In the genomic region with DNA sequence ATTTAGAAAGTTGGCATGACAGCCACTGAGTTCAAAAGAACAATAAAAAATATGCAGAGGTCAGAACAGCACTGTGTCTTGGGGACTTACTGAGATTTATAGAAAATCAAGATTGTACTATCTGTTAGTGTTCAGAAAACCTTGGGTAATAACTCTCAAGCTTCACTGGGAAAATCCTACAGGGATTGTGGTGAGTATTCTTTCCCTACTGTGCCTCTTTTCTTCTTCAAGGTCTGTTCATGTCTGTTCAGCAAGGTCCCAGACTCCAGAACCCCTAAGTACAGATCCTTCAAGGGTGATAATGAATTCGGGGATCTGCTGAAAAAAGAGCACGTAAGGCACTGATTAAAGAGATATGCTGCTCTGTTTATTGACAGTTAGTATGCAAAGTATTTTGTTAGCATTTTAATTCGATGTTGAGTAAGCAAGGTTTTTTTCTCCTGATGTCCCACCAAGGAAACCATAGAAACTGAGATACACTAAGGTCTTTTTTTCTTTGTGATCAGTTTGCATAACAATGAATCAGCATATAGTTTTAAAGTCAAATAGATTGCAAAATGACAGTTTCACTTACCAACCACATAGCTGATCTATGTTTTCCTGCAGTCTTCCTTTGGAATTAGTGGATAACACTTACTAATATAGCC, we compare ENCODE assay signal across 12 cellular contexts.
A peak's percentile ranks its signal among the peaks of the same experiment; 100 is the strongest.
DNase-seq lines count a peak whose midpoint lies in the region; ATAC-seq and TF ChIP-seq lines count a peak whose summit lies in the region.
"Had no signal": no experiment of that assay in that cellular context is flagged by ENCODE, and none has a peak within 500 bp of the region (broad histone marks: within the 10 kb centered on the region; RNA-seq: fewer than 3 reads in every experiment).

No MANE protein-coding gene starts in this region.

- H3K4me2 ChIP-seq in OCI-LY7 (ENCODE audit: low read length), result no peak overlapping the region

- H4K20me1 ChIP-seq in OCI-LY7 (ENCODE audit: insufficient read depth, low read length), result no peaks in the 10 kb centered on the region

- no peaks in the 10 kb centered on the region for H3K79me2 ChIP-seq in OCI-LY7 (ENCODE audit: insufficient read depth, low read depth, low read length)

- POLR2A ChIA-PET in Panc1 (lab: Charles Lee) (no interaction called here), OCI-LY7 (lab: Charles Lee) (no interaction called here)

- H3K27ac ChIP-seq in Panc1 (ENCODE audit: low read length) (peak overlapping the region; percentile 77), epithelial cell of prostate (peak overlapping the region; percentile 92), OCI-LY7 (ENCODE audit: low read depth, low read length, poor library complexity, severe bottlenecking) (no peak overlapping the region)

- TF ChIP-seq CTCF in Panc1 (IDR thresholded peaks at IDR 0.05), result no peak
- TF ChIP-seq CTCF in OCI-LY7 (conservative IDR thresholded peaks at IDR 0.05; ENCODE audit: low read length), result no peak

- CTCF ChIA-PET in Panc1 (lab: Charles Lee), result no interaction called here
- CTCF ChIA-PET in OCI-LY7 (lab: Charles Lee; ENCODE audit: unreplicated experiment), result no interaction called here

- H3K4me3 ChIP-seq in Panc1 (ENCODE audit: low read depth in 2 of 2, low read length in 2 of 2) (no peak overlapping the region), OCI-LY7 (ENCODE audit: low read depth, low read length, poor library complexity, severe bottlenecking) (no peak overlapping the region)

- in situ Hi-C loops in Panc1 (cut with HindIII; ENCODE audit: low pct_unique_long_range_greater_than_20kb, low sequenced_read_pairs), result no loop called here

- H3K36me3 ChIP-seq in Panc1 (ENCODE audit: control insufficient read depth, insufficient read depth, low read length), result no peaks in the 10 kb centered on the region
- H3K36me3 ChIP-seq in OCI-LY7 (ENCODE audit: insufficient read depth, low read length), result no peaks in the 10 kb centered on the region

- intact Hi-C loops in Panc1 (cut with micrococcal nuclease; ENCODE audit: unreplicated experiment), result no loop called here
- intact Hi-C loops in posterior cingulate gyrus (cut with DNase I), result no loop called here
- intact Hi-C loops in OCI-LY7 (cut with micrococcal nuclease; ENCODE audit: unreplicated experiment), result no loop called here

- no peaks in the 10 kb centered on the region for H3K9me2 ChIP-seq in OCI-LY7 (ENCODE audit: insufficient read depth, low read length)

- no peaks in the 10 kb centered on the region for H3K27me3 ChIP-seq in Panc1 (ENCODE audit: control insufficient read depth, insufficient read depth, low read length)

- no peak overlapping the region for H2AFZ ChIP-seq in OCI-LY7 (ENCODE audit: low read length)

- H3K9me3 ChIP-seq in Panc1 (ENCODE audit: control insufficient read depth, insufficient read depth, low read depth, low read length) (no peaks in the 10 kb centered on the region), OCI-LY7 (ENCODE audit: low read length) (no peaks in the 10 kb centered on the region)

- DNase-seq in ELR (ENCODE audit: low read depth) (peak; percentile 62), Panc1 (ENCODE audit: low read depth, low spot score) (no peak), epithelial cell of prostate (ENCODE audit: low read depth, low spot score) (no peak), renal cortical epithelial cell (ENCODE audit: low read depth) (peak; percentile 13), posterior cingulate gyrus (no peak), OCI-LY7 (ENCODE audit: low spot score) (no peak)
- no peak for DNase-seq in stimulated activated naive CD4-positive, alpha-beta T cell (lab: John Stamatoyannopoulos, UW)
- DNase-seq: amygdala; NCI-H1436; NCI-H748 treated with DMSO at 0.1 percent for 48 hours; stimulated activated naive CD4-positive, alpha-beta T cell treated with Interleukin-2 at 50 U/mL for 16 hours had no signal

- H3K4me1 ChIP-seq in Panc1 (ENCODE audit: control insufficient read depth, insufficient read depth, low read length) (no peaks in the 10 kb centered on the region; the same call in 1 of the 2 replicates), OCI-LY7 (ENCODE audit: insufficient read depth, low read length, poor library complexity, severe bottlenecking) (no peaks in the 10 kb centered on the region)

- peak; percentile 64 for ATAC-seq in Panc1
- ATAC-seq in GM21529 (IDR thresholded peaks at IDR 0.05; ENCODE audit: unreplicated experiment), result no peak

- BruUV-seq in Panc1 (replicated peaks; lab: Mats Ljungman, UMichigan) (no TSS peak), OCI-LY7 (replicated peaks; lab: Mats Ljungman, UMichigan) (no TSS peak)

Comparison
In these comparisons a context has a peak if more than half of its experiments do, and no peak if none do; other contexts are left out.
1. DNase-seq: peak in ELR (single experiment) and renal cortical epithelial cell (single experiment); none in Panc1 (single experiment), epithelial cell of prostate (single experiment), stimulated activated naive CD4-positive, alpha-beta T cell (0 of 6), posterior cingulate gyrus (0 of 10) and OCI-LY7 (single experiment).